In the genomic region with DNA sequence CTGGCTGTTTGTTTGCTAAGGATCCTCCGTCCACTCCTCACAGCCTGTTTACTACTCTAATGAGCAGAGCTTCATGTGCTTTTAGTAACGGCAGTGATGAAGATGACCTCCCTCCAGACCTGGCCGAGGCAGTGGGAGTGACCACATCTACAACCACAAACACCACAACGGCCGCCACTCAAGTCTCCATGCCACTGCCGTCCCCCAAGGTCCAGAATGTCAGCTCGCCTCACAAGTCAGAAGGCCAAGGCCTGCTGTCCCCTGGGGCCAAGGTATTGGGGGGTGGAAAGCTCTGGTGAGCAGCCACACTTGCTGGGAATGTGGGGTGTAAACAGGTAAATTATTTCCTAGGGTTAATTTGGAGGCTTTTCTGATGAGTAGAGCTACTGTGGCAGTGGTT, we compare ENCODE assay signal across 21 cellular contexts.
"Had no signal": no experiment of that assay in that cellular context is flagged by ENCODE, and none has a peak within 500 bp of the region (broad histone marks: within the 10 kb centered on the region; RNA-seq: fewer than 3 reads in every experiment).

No MANE protein-coding gene starts in this region.

- H3K4me1 Mint-ChIP-seq: T-cell had no signal

- H3K36me3 Mint-ChIP-seq: T-cell had no signal

- H3K9me3 ChIP-seq: MG63, SK-N-SH had no signal

- H3K27me3 Mint-ChIP-seq: T-cell had no signal

- H3K36me3 ChIP-seq: MG63 had no signal

- H3K9ac ChIP-seq: SK-N-SH had no signal

- FAIRE-seq: RCC 7860 had no signal

- H3K4me3 Mint-ChIP-seq: T-cell had no signal

- H3K4me3 ChIP-seq: MG63 had no signal

- H3K27ac Mint-ChIP-seq: T-cell had no signal

- H3K27me3 ChIP-seq: MG63 had no signal

- DNase-seq: KBM-7, MG63, NCI-H1092, NCI-H1105 treated with DMSO at 0.1 percent for 48 hours, NCI-H1417 treated with DMSO at 0.1 percent for 48 hours, NCI-H146, NCI-H1694 treated with DMSO at 0.1 percent for 48 hours, NCI-H1930, NCI-H2081, NCI-H2107, NCI-H2227 treated with DMSO at 0.1 percent for 48 hours, NCI-H524, NCI-H526 treated with DMSO at 0.1 percent for 48 hours, NCI-H748 treated with DMSO at 0.1 percent for 48 hours, RPMI8226, SHP77, SK-N-SH, SW 1271, T-cell had no signal

- H3K27ac ChIP-seq: HL-60 had no signal
